Comparison of ENCODE assay signal across 33 cellular contexts in genomic region chr5:136155078-136155477, GRCh38. TPM values are rescaled to one million over a fixed set of nuclear protein-coding genes. Genes with fewer than 3 reads are reported as not detected.
"Had no signal": no experiment of that assay in that cellular context is flagged by ENCODE, and none has a peak within 500 bp of the region (broad histone marks: within the 10 kb centered on the region; RNA-seq: fewer than 3 reads in every experiment).

No MANE protein-coding gene starts in this region.

- H3K4me2 ChIP-seq: neural progenitor cell, smooth muscle cell had no signal

- H3K9me3 ChIP-seq: ovary, psoas muscle, spleen, suprapubic skin, testis, tibial artery, transverse colon, upper lobe of right lung, uterus had no signal

- H3K27me3 Mint-ChIP-seq: progenitor cell of endocrine pancreas; stimulated activated memory B cell treated with anti-CD40 and anti-IgM and Interleukin-4, amounts not matched to agents 10 μg/mL and 1 μg/mL and 100 μg/mL, for 72 hours; stimulated activated naive CD8-positive, alpha-beta T cell treated with anti-CD3 and anti-CD28 coated beads, Interleukin-15, amount 100 ng/mL, for 72 hours; type B pancreatic cell had no signal

- H3K4me3 Mint-ChIP-seq: natural killer cell; nephron; neural progenitor cell; stimulated activated memory B cell treated with anti-CD40 and anti-IgM and Interleukin-4, amounts not matched to agents 10 μg/mL and 1 μg/mL and 100 μg/mL, for 72 hours; stimulated activated naive CD8-positive, alpha-beta T cell treated with anti-CD3 and anti-CD28 coated beads, Interleukin-15, amount 100 ng/mL, for 72 hours; type B pancreatic cell had no signal

- H3K4me3 ChIP-seq: neural progenitor cell, ovary, psoas muscle, skin epidermis, smooth muscle cell, spleen, suprapubic skin, testis, tibial artery, transverse colon, upper lobe of right lung, uterus had no signal

- DNase-seq: natural killer cell; occipital lobe; ovary; posterior cingulate gyrus; psoas muscle; right cardiac atrium; spleen; stimulated activated CD4-positive, alpha-beta T cell treated with anti-CD3 and anti-CD28 coated beads, Interleukin-12 subunit alpha, Interleukin-12 subunit beta, amount 100 ng/mL, for 4 hours; stimulated activated CD4-positive, alpha-beta T cell treated with anti-CD3 and anti-CD28 coated beads, Interleukin-1b, Interleukin-23, amount 100 ng/mL, for 48 hours; stimulated activated CD4-positive, alpha-beta T cell treated with anti-CD3 and anti-CD28 coated beads, Interleukin-4, amount 100 ng/mL, for 1 hour; stimulated activated CD4-positive, alpha-beta T cell treated with anti-CD3 and anti-CD28 coated beads, Interleukin-4, amount 100 ng/mL, for 4 hours; stimulated activated CD8-positive, alpha-beta memory T cell treated with anti-CD3 and anti-CD28 coated beads, Interleukin-4, amount 100 ng/mL, for 48 hours; stimulated activated naive CD4-positive, alpha-beta T cell; stimulated activated naive CD8-positive, alpha-beta T cell treated with anti-CD3 and anti-CD28 coated beads, Interleukin-15, amount 100 ng/mL, for 72 hours; stimulated activated naive CD8-positive, alpha-beta T cell treated with anti-CD3 and anti-CD28 coated beads, Interleukin-15, Interleukin-2, amounts not matched to agents 100 U/mL and 50 U/mL, for 24 hours; substantia nigra; testis; tibial artery; transverse colon; upper lobe of right lung; uterus had no signal

- H3K9ac ChIP-seq: neural progenitor cell, parathyroid adenoma had no signal

- H3K27me3 ChIP-seq: neural progenitor cell, ovary, spleen, suprapubic skin, testis, tibial artery, transverse colon, upper lobe of right lung, uterus had no signal

- ATAC-seq: natural killer cell; right cardiac atrium; sciatic nerve; stimulated activated memory B cell treated with anti-CD40 and anti-IgM and Interleukin-4, amounts not matched to agents 10 μg/mL and 1 μg/mL and 100 μg/mL, for 72 hours; stimulated activated naive CD8-positive, alpha-beta T cell treated with anti-CD3 and anti-CD28 coated beads, Interleukin-15, amount 100 ng/mL, for 72 hours; stimulated activated naive CD8-positive, alpha-beta T cell treated with anti-CD3 and anti-CD28 coated beads, Interleukin-15, Interleukin-2, amounts not matched to agents 100 U/mL and 50 U/mL, for 24 hours; upper lobe of right lung had no signal

- H3K36me3 ChIP-seq: ovary, uterus had no signal

- H3K9me3 Mint-ChIP-seq: natural killer cell; stimulated activated memory B cell treated with anti-CD40 and anti-IgM and Interleukin-4, amounts not matched to agents 10 μg/mL and 1 μg/mL and 100 μg/mL, for 72 hours; stimulated activated naive CD8-positive, alpha-beta T cell treated with anti-CD3 and anti-CD28 coated beads, Interleukin-15, amount 100 ng/mL, for 72 hours; type B pancreatic cell had no signal

- H3K4me1 ChIP-seq: neural progenitor cell, testis had no signal

- H2AFZ ChIP-seq: neural progenitor cell, parathyroid adenoma had no signal

- H3K4me1 Mint-ChIP-seq: neural progenitor cell; stimulated activated naive CD8-positive, alpha-beta T cell treated with anti-CD3 and anti-CD28 coated beads, Interleukin-15, amount 100 ng/mL, for 72 hours had no signal

- H3K27ac ChIP-seq: neural progenitor cell, ovary, parathyroid adenoma, psoas muscle, skin epidermis, spleen, suprapubic skin, testis, tibial artery, transverse colon, upper lobe of right lung, uterus had no signal

- H3K27ac Mint-ChIP-seq: natural killer cell; nephron; neural progenitor cell; progenitor cell of endocrine pancreas; stimulated activated memory B cell treated with anti-CD40 and anti-IgM and Interleukin-4, amounts not matched to agents 10 μg/mL and 1 μg/mL and 100 μg/mL, for 72 hours; stimulated activated naive CD8-positive, alpha-beta T cell treated with anti-CD3 and anti-CD28 coated beads, Interleukin-15, amount 100 ng/mL, for 72 hours; type B pancreatic cell had no signal

RNA-seq across cellular contexts. Expression of gene SMIM32, which starts 37.9 kb away (rescaled TPM):
- total RNA-seq: natural killer cell, occipital lobe, osteoblast, right cardiac atrium, sciatic nerve, suprapubic skin, upper lobe of right lung, urinary bladder had no signal
- polyA plus RNA-seq: ovary, right cardiac atrium, spleen had no signal
